ENCODE assay signal across 8 cellular contexts in the genomic region with DNA sequence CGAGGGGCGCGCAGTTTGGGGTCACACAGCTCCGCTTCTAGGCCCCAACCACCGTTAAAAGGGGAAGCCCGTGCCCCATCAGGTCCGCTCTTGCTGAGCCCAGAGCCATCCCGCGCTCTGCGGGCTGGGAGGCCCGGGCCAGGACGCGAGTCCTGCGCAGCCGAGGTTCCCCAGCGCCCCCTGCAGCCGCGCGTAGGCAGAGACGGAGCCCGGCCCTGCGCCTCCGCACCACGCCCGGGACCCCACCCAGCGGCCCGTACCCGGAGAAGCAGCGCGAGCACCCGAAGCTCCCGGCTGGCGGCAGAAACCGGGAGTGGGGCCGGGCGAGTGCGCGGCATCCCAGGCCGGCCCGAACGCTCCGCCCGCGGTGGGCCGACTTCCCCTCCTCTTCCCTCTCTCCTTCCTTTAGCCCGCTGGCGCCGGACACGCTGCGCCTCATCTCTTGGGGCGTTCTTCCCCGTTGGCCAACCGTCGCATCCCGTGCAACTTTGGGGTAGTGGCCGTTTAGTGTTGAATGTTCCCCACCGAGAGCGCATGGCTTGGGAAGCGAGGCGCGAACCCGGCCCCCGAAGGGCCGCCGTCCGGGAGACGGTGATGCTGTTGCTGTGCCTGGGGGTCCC. TPM values are rescaled to one million over a fixed set of nuclear protein-coding genes. Genes with fewer than 3 reads are reported as not detected.
A peak's percentile ranks its signal among the peaks of the same experiment; 100 is the strongest.
DNase-seq lines count a peak whose midpoint lies in the region; ATAC-seq and TF ChIP-seq lines count a peak whose summit lies in the region.

A gene (plus strand): TSS at position 266 of the 620 bp plus-strand sequence. CDS start 269 bp downstream, at position 535.

- H3K4me3 ChIP-seq in HUES64 (ENCODE audit: low read length) (peak within 1 kb of the TSS; percentile 54), astrocyte of the cerebellum (ENCODE audit: low read depth, low read length) (peak within 1 kb of the TSS; percentile 65), iPS-15b (ENCODE audit: low read depth, low read length) (peak within 1 kb of the TSS; percentile 70), spleen (peak within 1 kb of the TSS; percentile 62 to 91 (median 66))

- peak within 1 kb of the TSS; percentile 93 for H3K27ac Mint-ChIP-seq in T-helper 2 cell treated with Interferon-gamma antibody and Interleukin-4, amounts not matched to agents 5 μg/mL and 100 μg/mL, for 36 hours

- peak within 1 kb of the TSS; percentile 92 for H3K4me3 Mint-ChIP-seq in T-helper 2 cell treated with Interferon-gamma antibody and Interleukin-4, amounts not matched to agents 5 μg/mL and 100 μg/mL, for 36 hours

- peaks cover 46% of the 10 kb centered on the region for H3K36me3 Mint-ChIP-seq in T-helper 2 cell treated with Interferon-gamma antibody and Interleukin-4, amounts not matched to agents 5 μg/mL and 100 μg/mL, for 36 hours (ENCODE audit: low read depth)

- DNase-seq in Daoy (ENCODE audit: low read depth) (peak; percentile 83), astrocyte of the cerebellum (ENCODE audit: low read depth) (peak; percentile 35), spleen (peak; percentile 98), NCI-H1694 (lab: John Stamatoyannopoulos, UW) (no peak)
- DNase-seq in T-helper 2 cell treated with Interferon-gamma antibody and Interleukin-4, amounts not matched to agents 5 μg/mL and 100 μg/mL, for 36 hours (ENCODE audit: low spot score): peak; percentile 88

- no peak for TF ChIP-seq POLR2A in spleen (IDR thresholded peaks at IDR 0.05)

- H3K4me1 Mint-ChIP-seq in T-helper 2 cell treated with Interferon-gamma antibody and Interleukin-4, amounts not matched to agents 5 μg/mL and 100 μg/mL, for 36 hours (ENCODE audit: low read depth): peaks cover 55% of the 10 kb centered on the region

- intact Hi-C loops in spleen (cut with DNase I; ENCODE audit: low total_unique reads): no loop called here

- peak within 1 kb of the TSS; percentile 22; the same call in 1 of the 2 replicates for H3K9ac ChIP-seq in HUES64 (ENCODE audit: low read depth, low read length)
- peak within 1 kb of the TSS; percentile 24 for H3K9ac ChIP-seq in iPS-15b (ENCODE audit: low read depth, low read length)

- H3K27me3 ChIP-seq in HUES64 (ENCODE audit: insufficient read depth, low read length) (peaks cover 65% of the 10 kb centered on the region), iPS-15b (ENCODE audit: control insufficient read depth, insufficient read depth, low read length) (peaks cover 62% of the 10 kb centered on the region), spleen (replicated peaks in 1 of 7) (peaks cover 0 to 16% (median 0%) of the 10 kb centered on the region in 7 donors)

- H3K27me3 Mint-ChIP-seq in T-helper 2 cell treated with Interferon-gamma antibody and Interleukin-4, amounts not matched to agents 5 μg/mL and 100 μg/mL, for 36 hours (ENCODE audit: low read depth): no peaks in the 10 kb centered on the region

- H3K36me3 ChIP-seq in HUES64 (ENCODE audit: insufficient read depth, low read length) (no peaks in the 10 kb centered on the region), iPS-15b (ENCODE audit: control insufficient read depth, insufficient read depth, low read length) (no peaks in the 10 kb centered on the region), spleen (no peaks in the 10 kb centered on the region)

- H3K9me3 Mint-ChIP-seq in T-helper 2 cell treated with Interferon-gamma antibody and Interleukin-4, amounts not matched to agents 5 μg/mL and 100 μg/mL, for 36 hours: no peaks in the 10 kb centered on the region

- TF ChIP-seq CTCF in astrocyte of the cerebellum (IDR thresholded peaks at IDR 0.05; ENCODE audit: low read depth, low read length, missing control alignments) (peak; percentile 78), spleen (IDR thresholded peaks at IDR 0.05 in 8 of 11, conservative IDR thresholded peaks at IDR 0.05 in 3 of 11) (peak; percentile 72 to 92 (median 81))

- in situ Hi-C loops in astrocyte of the cerebellum (cut with HindIII; ENCODE audit: low sequenced_read_pairs): loop anchor here (25.0 kb wide), 1 partner anchor 345 kb away; no protein-coding TSS in a partner anchor

- peak; percentile 72 for ATAC-seq in GM21526 (IDR thresholded peaks at IDR 0.05; ENCODE audit: low FRiP score, unreplicated experiment)

- under 1% methylated on average over 67 of the region's 67 CpGs for WGBS in HUES64
- 0 to 1% (median 0%) methylated on average over 39 to 67 of the region's 67 CpGs for WGBS in spleen, 5 donors

- H3K4me1 ChIP-seq in HUES64 (ENCODE audit: insufficient read depth, low read length) (0 out of 2 replicates have a peak, but pooled peaks cover 2% of the 10 kb centered on the region), iPS-15b (ENCODE audit: control insufficient read depth, insufficient read depth, low read length) (peaks cover 5% of the 10 kb centered on the region), spleen (peaks cover 7 to 70% (median 51%) of the 10 kb centered on the region in 6 donors)

- H3K9me3 ChIP-seq in HUES64 (ENCODE audit: insufficient read depth, low read depth, low read length) (no peaks in the 10 kb centered on the region), iPS-15b (ENCODE audit: control insufficient read depth, insufficient read depth, low read length) (no peaks in the 10 kb centered on the region), spleen (no peaks in the 10 kb centered on the region)

- H3K27ac ChIP-seq in HUES64 (ENCODE audit: low read depth, low read length): no peak within 1 kb of the TSS
- H3K27ac ChIP-seq in spleen: peak within 1 kb of the TSS; percentile 89 to 99 (median 95)

RNA-seq across cellular contexts. Expression of the gene that starts here (rescaled TPM):
- total RNA-seq in Daoy (2014; rRNA removed; shearing (Covaris generic)): 8.9 and 11.3 TPM in 2 replicates
- polyA plus RNA-seq in HUES64 (2013, experiment 1 of 2): 2.5 TPM
- polyA plus RNA-seq in HUES64 (2013, experiment 2 of 2): 2.4 TPM
- total RNA-seq in spleen: 100 to 1,000 TPM; 136 to 207 (median 156) TPM
- 10 to 100 TPM; 13.3 to 17.8 (median 17.3) TPM for polyA plus RNA-seq in spleen

Comparison
In these comparisons a context has a peak if more than half of its experiments do, and no peak if none do; other contexts are left out.
1. RNA of the gene that starts here (total RNA-seq): 136 to 207 TPM in spleen; 8.9 to 11.3 TPM in Daoy; every median in the first group is over 10 times any median in the second.
2. Peak in every context shown above with its lines, with median percentiles within 50 percentile points of each other: H3K4me3 ChIP-seq.